ENCODE assay signal across 25 cellular contexts in the genomic region with DNA sequence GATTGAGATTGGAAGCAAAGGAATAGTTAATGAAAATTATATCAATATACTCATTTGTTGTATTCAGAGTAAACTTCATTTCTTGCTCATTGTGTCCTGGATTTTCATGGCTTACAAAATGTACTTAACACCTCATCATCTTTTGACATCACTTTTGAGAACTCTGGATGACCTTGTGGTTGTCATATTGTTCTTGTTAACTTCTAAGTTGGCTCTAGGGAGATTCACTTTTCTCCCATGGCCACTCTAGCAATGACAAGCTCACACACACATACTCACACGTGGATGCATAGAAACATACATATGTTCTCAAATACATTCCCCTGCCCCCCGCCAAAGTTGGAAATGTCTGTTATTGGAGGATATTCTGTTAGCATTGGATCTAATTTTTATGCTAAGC. TPM values are rescaled to one million over a fixed set of nuclear protein-coding genes. Genes with fewer than 3 reads are reported as not detected.
"Had no signal": no experiment of that assay in that cellular context is flagged by ENCODE, and none has a peak within 500 bp of the region (broad histone marks: within the 10 kb centered on the region; RNA-seq: fewer than 3 reads in every experiment).

No MANE protein-coding gene starts in this region.

- DNase-seq: colonic mucosa; cortex of kidney; effector CD8-positive, alpha-beta T cell; effector memory CD8-positive, alpha-beta T cell; endodermal cell; erythroblast; foreskin keratinocyte; heart left ventricle; hypothalamus; immature natural killer cell; islet precursor cell; left cardiac atrium; left lung; left ventricle myocardium superior; lower lobe of right lung; mesenchymal stem cell; midbrain; naive thymus-derived CD4-positive, alpha-beta T cell had no signal

- H3K36me3 ChIP-seq: colonic mucosa, gastroesophageal sphincter, heart left ventricle, left lung, lower lobe of right lung had no signal

- H3K4me3 ChIP-seq: colonic mucosa, gastroesophageal sphincter, heart left ventricle, hepatocyte, left lung, lower lobe of right lung had no signal

- H3K4me1 ChIP-seq: colonic mucosa, foreskin keratinocyte, gastroesophageal sphincter, heart left ventricle, left lung, lower lobe of right lung had no signal

- FAIRE-seq: endometrium, frontal cortex had no signal

- H3K79me2 ChIP-seq: hepatocyte had no signal

- H3K4me3 Mint-ChIP-seq: dendritic cell treated with granulocyte-macrophage colony-stimulating factor and Interleukin-4, amounts not matched to agents 40 ng/mL and 50 ng/mL, for 4 days; effector memory CD8-positive, alpha-beta T cell; endodermal cell; immature natural killer cell; naive thymus-derived CD4-positive, alpha-beta T cell had no signal

- H3K4me2 ChIP-seq: hepatocyte had no signal

- H3K9me3 ChIP-seq: colonic mucosa, gastroesophageal sphincter, heart left ventricle, left lung, lower lobe of right lung had no signal

- H3K27ac Mint-ChIP-seq: dendritic cell treated with granulocyte-macrophage colony-stimulating factor and Interleukin-4, amounts not matched to agents 40 ng/mL and 50 ng/mL, for 4 days; effector memory CD8-positive, alpha-beta T cell; endodermal cell; immature natural killer cell; naive thymus-derived CD4-positive, alpha-beta T cell had no signal

- H3K27me3 Mint-ChIP-seq: dendritic cell treated with granulocyte-macrophage colony-stimulating factor and Interleukin-4, amounts not matched to agents 40 ng/mL and 50 ng/mL, for 4 days; effector memory CD8-positive, alpha-beta T cell; naive thymus-derived CD4-positive, alpha-beta T cell had no signal

- H3K4me1 Mint-ChIP-seq: immature natural killer cell; naive thymus-derived CD4-positive, alpha-beta T cell had no signal

- ATAC-seq: effector memory CD8-positive, alpha-beta T cell; esophagus mucosa; foreskin keratinocyte; gastroesophageal sphincter; heart left ventricle; left cardiac atrium; left lung; left ventricle myocardium superior; lower lobe of right lung; naive thymus-derived CD4-positive, alpha-beta T cell had no signal

- H3K9me3 Mint-ChIP-seq: dendritic cell treated with granulocyte-macrophage colony-stimulating factor and Interleukin-4, amounts not matched to agents 40 ng/mL and 50 ng/mL, for 4 days; effector memory CD8-positive, alpha-beta T cell; endodermal cell; immature natural killer cell; naive thymus-derived CD4-positive, alpha-beta T cell had no signal

- H3K27ac ChIP-seq: colonic mucosa, epithelial cell of prostate, foreskin keratinocyte, heart left ventricle, hepatocyte, left lung, lower lobe of right lung had no signal

- H3K27me3 ChIP-seq: colonic mucosa, foreskin keratinocyte, gastroesophageal sphincter, hepatocyte, left lung had no signal

- H2AFZ ChIP-seq: hepatocyte had no signal

- H3K36me3 Mint-ChIP-seq: immature natural killer cell; naive thymus-derived CD4-positive, alpha-beta T cell had no signal

RNA-seq across cellular contexts. Expression of a gene that starts 15.3 kb away (rescaled TPM):
- polyA plus RNA-seq: immature natural killer cell; naive thymus-derived CD4-positive, alpha-beta T cell had no signal
